In the genomic region with DNA sequence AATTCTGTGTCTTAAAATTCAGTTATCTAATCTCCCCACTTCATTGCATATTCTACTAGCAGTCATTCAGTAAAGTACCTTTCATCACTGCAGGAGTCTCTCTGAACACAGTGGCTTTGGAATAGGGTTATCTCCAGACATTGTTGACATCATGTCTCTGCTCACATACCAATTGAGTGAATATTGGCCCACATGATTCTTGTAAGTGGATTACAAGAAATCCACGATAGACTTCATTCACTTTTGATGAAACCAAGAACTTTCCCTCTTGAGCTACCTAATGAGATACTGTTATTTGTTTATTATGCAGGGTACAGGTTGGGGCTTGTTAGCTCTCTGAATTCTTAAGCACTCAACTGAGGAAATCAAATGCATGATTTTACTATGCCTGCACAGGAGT, we compare ENCODE assay signal across 16 cellular contexts.
DNase-seq lines count a peak whose midpoint lies in the region; TF ChIP-seq lines count a peak whose summit lies in the region.
"Had no signal": no experiment of that assay in that cellular context is flagged by ENCODE, and none has a peak within 500 bp of the region (broad histone marks: within the 10 kb centered on the region; RNA-seq: fewer than 3 reads in every experiment).

No MANE protein-coding gene starts in this region.

- TF ChIP-seq CTCF in A673 (conservative IDR thresholded peaks at IDR 0.05; ENCODE audit: low read depth, low read length): no peak
- TF ChIP-seq CTCF in HFFc6 (IDR thresholded peaks at IDR 0.05): no peak
- TF ChIP-seq CTCF in choroid plexus epithelial cell (conservative IDR thresholded peaks at IDR 0.05; ENCODE audit: low read depth, low read length): no peak
- no peak for TF ChIP-seq CTCF in GM20000 (IDR thresholded peaks at IDR 0.05; ENCODE audit: extremely low read depth, missing control alignments)

- no peak overlapping the region for H2BK15ac ChIP-seq in mesenchymal stem cell (ENCODE audit: low read depth, poor library complexity, severe bottlenecking)

- H3K23ac ChIP-seq in mesenchymal stem cell (ENCODE audit: low read length in 2 of 2): no peak overlapping the region

- H3K36me3 Mint-ChIP-seq in HFFc6 (ENCODE audit: low read depth): peaks cover 28% of the 10 kb centered on the region
- H3K36me3 Mint-ChIP-seq: stimulated activated effector memory CD8-positive, alpha-beta T cell treated with anti-CD3 and anti-CD28 coated beads, Interleukin-12 subunit alpha, Interleukin-12 subunit beta, amount 100 ng/mL, for 72 hours had no signal

- no peaks in the 10 kb centered on the region; the same call in 1 of the 2 replicates for H3K27me3 Mint-ChIP-seq in HFFc6 (ENCODE audit: insufficient read depth)

- no peak overlapping the region for H4K8ac ChIP-seq in mesenchymal stem cell (ENCODE audit: low read length)

- peaks cover 25% of the 10 kb centered on the region for H3K9me3 Mint-ChIP-seq in HFFc6

- no peak overlapping the region for H4K91ac ChIP-seq in mesenchymal stem cell (ENCODE audit: low read length)

- H3K4me2 ChIP-seq in mesenchymal stem cell (ENCODE audit: low read length, poor library complexity, severe bottlenecking): no peak overlapping the region

- H2BK12ac ChIP-seq in mesenchymal stem cell (ENCODE audit: low read length in 2 of 2): no peak overlapping the region

- H3K27ac Mint-ChIP-seq in HFFc6: peak overlapping the region; percentile 74; the same call in 1 of the 2 replicates
- H3K27ac Mint-ChIP-seq: stimulated activated effector memory CD8-positive, alpha-beta T cell treated with anti-CD3 and anti-CD28 coated beads, Interleukin-12 subunit alpha, Interleukin-12 subunit beta, amount 100 ng/mL, for 72 hours had no signal

- no peak overlapping the region for H3K14ac ChIP-seq in mesenchymal stem cell (ENCODE audit: low read length in 2 of 2)

- POLR2A ChIA-PET in A673 (lab: Charles Lee; ENCODE audit: low non-redundant PET): no interaction called here

- H3K79me1 ChIP-seq in mesenchymal stem cell (replicated peaks; ENCODE audit: low read length, poor library complexity, severe bottlenecking): no peaks in the 10 kb centered on the region

- H3K36me3 ChIP-seq in A673 (ENCODE audit: insufficient read depth, low read length, poor library complexity, severe bottlenecking): no peaks in the 10 kb centered on the region
- peaks cover 0 to 6% of the 10 kb centered on the region in 2 experiments for H3K36me3 ChIP-seq in mesenchymal stem cell (ENCODE audit: control insufficient read depth in 1 of 2, insufficient read depth in 2 of 2, low read depth in 1 of 2, low read length in 2 of 2)
- H3K36me3 ChIP-seq: colonic mucosa had no signal

- no peak overlapping the region for H3K18ac ChIP-seq in mesenchymal stem cell (ENCODE audit: low read depth in 1 of 2, low read length in 2 of 2)

- H2BK5ac ChIP-seq in mesenchymal stem cell (ENCODE audit: low read depth, low read length, poor library complexity, severe bottlenecking): no peak overlapping the region

- peaks cover 37% of the 10 kb centered on the region for H3K4me1 Mint-ChIP-seq in HFFc6 (ENCODE audit: low read depth)

- H2BK120ac ChIP-seq in mesenchymal stem cell (ENCODE audit: low read depth, low read length): no peak overlapping the region

- H3K9ac ChIP-seq in mesenchymal stem cell (ENCODE audit: low read length): peak overlapping the region; percentile 51

- no peak overlapping the region for H2AFZ ChIP-seq in mesenchymal stem cell (ENCODE audit: low read depth, low read length)

- DNase-seq in A673 (ENCODE audit: low spot score) (peak; percentile 46), HFFc6 (peak; percentile 71), choroid plexus epithelial cell (ENCODE audit: low read depth) (peak; percentile 96), mesenchymal stem cell (peak; percentile 94), GM20000 (ENCODE audit: low spot score) (no peak), RPMI8226 (no peak), NOMO-1 treated with dmso at 0.1 percent for 144 hours (lab: John Stamatoyannopoulos, UW; ENCODE audit: unreplicated experiment) (no peak), GM19238 (ENCODE audit: insufficient read length, low spot score) (no peak)
- DNase-seq: activated CD8-positive, alpha-beta memory T cell treated with anti-CD3 and anti-CD28 coated beads, Interleukin-2, amount 50 U/mL, for 48 hours; colonic mucosa; GOT3; NCI-H1930 had no signal

- no peak overlapping the region for H3K4ac ChIP-seq in mesenchymal stem cell (ENCODE audit: low read depth in 1 of 2, low read length in 2 of 2)

- intact Hi-C loops in A673 (cut with micrococcal nuclease; ENCODE audit: unreplicated experiment): no loop called here

- H3K9me3 ChIP-seq in A673 (ENCODE audit: low read depth, low read length, poor library complexity, severe bottlenecking) (peaks cover 24% of the 10 kb centered on the region), mesenchymal stem cell (ENCODE audit: control insufficient read depth, low read length) (peaks cover 14% of the 10 kb centered on the region)
- H3K9me3 ChIP-seq: colonic mucosa had no signal

- no peak overlapping the region for H3K27ac ChIP-seq in A673 (ENCODE audit: low read depth, low read length, poor library complexity, severe bottlenecking)
- H3K27ac ChIP-seq in mesenchymal stem cell (ENCODE audit: low read length, poor library complexity, severe bottlenecking): peak overlapping the region; percentile 84
- H3K27ac ChIP-seq: C4-2B, colonic mucosa, HL-60 had no signal

- peak overlapping the region; percentile 67 for H3K4me3 Mint-ChIP-seq in HFFc6
- H3K4me3 Mint-ChIP-seq: stimulated activated effector memory CD8-positive, alpha-beta T cell treated with anti-CD3 and anti-CD28 coated beads, Interleukin-12 subunit alpha, Interleukin-12 subunit beta, amount 100 ng/mL, for 72 hours had no signal

- H3K4me3 ChIP-seq in A673 (ENCODE audit: low read depth, low read length, poor library complexity, severe bottlenecking): no peak overlapping the region
- no peak overlapping the region for H3K4me3 ChIP-seq in choroid plexus epithelial cell (ENCODE audit: low read depth, low read length)
- no peak overlapping the region for H3K4me3 ChIP-seq in mesenchymal stem cell (ENCODE audit: insufficient read depth in 1 of 2, low read depth in 1 of 2, low read length in 2 of 2)
- H3K4me3 ChIP-seq: colonic mucosa, skin epidermis had no signal

- CTCF ChIA-PET in A673 (lab: Charles Lee): no interaction called here

- H3K4me1 ChIP-seq in A673 (ENCODE audit: insufficient read depth, low read length, poor library complexity, severe bottlenecking) (peaks cover 29% of the 10 kb centered on the region), mesenchymal stem cell (ENCODE audit: control insufficient read depth, insufficient read depth, low read depth, low read length) (no peaks in the 10 kb centered on the region)
- H3K4me1 ChIP-seq: colonic mucosa had no signal

- no CpG with 5 or more reads among the region's 1 CpG for WGBS in mesenchymal stem cell

- H3K27me3 ChIP-seq in A673 (replicated peaks; ENCODE audit: insufficient read depth, low read depth, low read length, poor library complexity): no peaks in the 10 kb centered on the region
- H3K27me3 ChIP-seq in mesenchymal stem cell (ENCODE audit: control insufficient read depth in 1 of 2, insufficient read depth in 1 of 2, low read length in 2 of 2): no peaks in the 10 kb centered on the region
- H3K27me3 ChIP-seq: colonic mucosa had no signal

- BruUV-seq in A673 (replicated peaks; lab: Mats Ljungman, UMichigan): no TSS peak

- no peak overlapping the region for H2AK5ac ChIP-seq in mesenchymal stem cell (ENCODE audit: low read length, severe bottlenecking)

Comparison
In these comparisons a context has a peak if more than half of its experiments do, and no peak if none do; other contexts are left out.
1. DNase-seq: peak in A673 (single experiment), HFFc6 (single experiment), choroid plexus epithelial cell (single experiment) and mesenchymal stem cell (single experiment); none in GM20000 (single experiment), RPMI8226 (single experiment), NOMO-1 treated with dmso at 0.1 percent for 144 hours (single experiment) and GM19238 (single experiment).